In the genomic region with DNA sequence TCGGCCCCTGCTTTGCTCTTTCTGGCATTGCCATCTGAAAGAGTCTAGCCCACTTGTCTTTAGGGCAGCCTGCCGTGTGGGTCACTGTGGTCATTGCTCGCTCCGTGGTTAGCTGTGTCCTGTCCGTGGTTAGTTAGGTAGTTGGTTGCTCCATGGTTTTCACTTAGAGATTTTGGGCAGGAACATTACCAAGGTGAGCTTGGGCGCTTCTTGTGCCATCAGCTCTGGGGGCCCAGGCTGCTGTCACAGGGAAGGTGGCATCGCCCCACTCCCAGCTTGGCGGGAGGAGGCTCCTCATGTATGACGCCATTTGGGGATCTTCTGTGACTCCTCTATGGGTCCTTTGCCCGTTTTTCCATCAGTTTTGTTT, we compare ENCODE assay signal across 2 cellular contexts.
TF ChIP-seq lines count a peak whose summit lies in the region.

No MANE protein-coding gene starts in this region.

TF ChIP-seq in HEK293, 187 proteins besides CTCF, POLR2A, EP300 and RAD21:
- TF ChIP-seq, protein P1, sequence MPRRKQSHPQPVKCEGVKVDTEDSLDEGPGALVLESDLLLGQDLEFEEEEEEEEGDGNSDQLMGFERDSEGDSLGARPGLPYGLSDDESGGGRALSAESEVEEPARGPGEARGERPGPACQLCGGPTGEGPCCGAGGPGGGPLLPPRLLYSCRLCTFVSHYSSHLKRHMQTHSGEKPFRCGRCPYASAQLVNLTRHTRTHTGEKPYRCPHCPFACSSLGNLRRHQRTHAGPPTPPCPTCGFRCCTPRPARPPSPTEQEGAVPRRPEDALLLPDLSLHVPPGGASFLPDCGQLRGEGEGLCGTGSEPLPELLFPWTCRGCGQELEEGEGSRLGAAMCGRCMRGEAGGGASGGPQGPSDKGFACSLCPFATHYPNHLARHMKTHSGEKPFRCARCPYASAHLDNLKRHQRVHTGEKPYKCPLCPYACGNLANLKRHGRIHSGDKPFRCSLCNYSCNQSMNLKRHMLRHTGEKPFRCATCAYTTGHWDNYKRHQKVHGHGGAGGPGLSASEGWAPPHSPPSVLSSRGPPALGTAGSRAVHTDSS (tag by site-specific recombination; IDR thresholded peaks at IDR 0.05), result no peak
- TF ChIP-seq KLF1 (tag by site-specific recombination; IDR thresholded peaks at IDR 0.05), result peak; percentile 12; the same call in 1 of the 2 replicates

TF ChIP-seq in HepG2, 621 proteins besides CTCF, POLR2A, EP300 and RAD21:
- peak; percentile 11; the same call in 1 of the 2 replicates for TF ChIP-seq MIER3 (CRISPR knock-in tag; IDR thresholded peaks at IDR 0.05; ENCODE audit: borderline replicate concordance)
- no peak for TF ChIP-seq PITX1 (CRISPR knock-in tag; IDR thresholded peaks at IDR 0.05)
- peak; percentile 87 for TF ChIP-seq HNRNPL (IDR thresholded peaks at IDR 0.05; ENCODE audit: low read depth, low read length)
- peak; percentile 7; the same call in 1 of the 2 replicates for TF ChIP-seq ZNF891 (CRISPR knock-in tag; IDR thresholded peaks at IDR 0.05)
- TF ChIP-seq TAF1 (CRISPR knock-in tag; IDR thresholded peaks at IDR 0.05), result peak; percentile 6; the same call in 1 of the 2 replicates
- TF ChIP-seq PRPF4 (IDR thresholded peaks at IDR 0.05; ENCODE audit: low read depth, low read length, poor library complexity, severe bottlenecking), result no peak
- no peak for TF ChIP-seq MEF2D (CRISPR knock-in tag; IDR thresholded peaks at IDR 0.05)
- TF ChIP-seq, protein P2, sequence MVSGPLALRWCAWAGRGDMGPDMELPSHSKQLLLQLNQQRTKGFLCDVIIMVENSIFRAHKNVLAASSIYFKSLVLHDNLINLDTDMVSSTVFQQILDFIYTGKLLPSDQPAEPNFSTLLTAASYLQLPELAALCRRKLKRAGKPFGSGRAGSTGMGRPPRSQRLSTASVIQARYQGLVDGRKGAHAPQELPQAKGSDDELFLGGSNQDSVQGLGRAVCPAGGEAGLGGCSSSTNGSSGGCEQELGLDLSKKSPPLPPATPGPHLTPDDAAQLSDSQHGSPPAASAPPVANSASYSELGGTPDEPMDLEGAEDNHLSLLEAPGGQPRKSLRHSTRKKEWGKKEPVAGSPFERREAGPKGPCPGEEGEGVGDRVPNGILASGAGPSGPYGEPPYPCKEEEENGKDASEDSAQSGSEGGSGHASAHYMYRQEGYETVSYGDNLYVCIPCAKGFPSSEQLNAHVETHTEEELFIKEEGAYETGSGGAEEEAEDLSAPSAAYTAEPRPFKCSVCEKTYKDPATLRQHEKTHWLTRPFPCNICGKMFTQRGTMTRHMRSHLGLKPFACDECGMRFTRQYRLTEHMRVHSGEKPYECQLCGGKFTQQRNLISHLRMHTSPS (CRISPR knock-in tag; IDR thresholded peaks at IDR 0.05; ENCODE audit: low read depth), result peak; percentile 84
- peak; percentile 31; the same call in 1 of the 2 replicates for TF ChIP-seq ZNF232 (CRISPR knock-in tag; IDR thresholded peaks at IDR 0.05; ENCODE audit: borderline replicate concordance)
- TF ChIP-seq NFKB2 (CRISPR knock-in tag; IDR thresholded peaks at IDR 0.05; ENCODE audit: borderline replicate concordance), result 0 out of 2 replicates have a peak, but pooled peaks have one; percentile 39
- TF ChIP-seq ZNF75D (CRISPR knock-in tag; IDR thresholded peaks at IDR 0.05; ENCODE audit: borderline replicate concordance), result 0 out of 2 replicates have a peak, but pooled peaks have one; percentile 40
- TF ChIP-seq ATF1 (CRISPR knock-in tag; IDR thresholded peaks at IDR 0.05), result no peak
